In genomic region chr6:84227434-84228197, GRCh38 we compare ENCODE assay signal across 8 cellular contexts. TPM values are rescaled to one million over a fixed set of nuclear protein-coding genes. Genes with fewer than 3 reads are reported as not detected.
DNase-seq lines count a peak whose midpoint lies in the region; TF ChIP-seq lines count a peak whose summit lies in the region.

A gene with protein sequence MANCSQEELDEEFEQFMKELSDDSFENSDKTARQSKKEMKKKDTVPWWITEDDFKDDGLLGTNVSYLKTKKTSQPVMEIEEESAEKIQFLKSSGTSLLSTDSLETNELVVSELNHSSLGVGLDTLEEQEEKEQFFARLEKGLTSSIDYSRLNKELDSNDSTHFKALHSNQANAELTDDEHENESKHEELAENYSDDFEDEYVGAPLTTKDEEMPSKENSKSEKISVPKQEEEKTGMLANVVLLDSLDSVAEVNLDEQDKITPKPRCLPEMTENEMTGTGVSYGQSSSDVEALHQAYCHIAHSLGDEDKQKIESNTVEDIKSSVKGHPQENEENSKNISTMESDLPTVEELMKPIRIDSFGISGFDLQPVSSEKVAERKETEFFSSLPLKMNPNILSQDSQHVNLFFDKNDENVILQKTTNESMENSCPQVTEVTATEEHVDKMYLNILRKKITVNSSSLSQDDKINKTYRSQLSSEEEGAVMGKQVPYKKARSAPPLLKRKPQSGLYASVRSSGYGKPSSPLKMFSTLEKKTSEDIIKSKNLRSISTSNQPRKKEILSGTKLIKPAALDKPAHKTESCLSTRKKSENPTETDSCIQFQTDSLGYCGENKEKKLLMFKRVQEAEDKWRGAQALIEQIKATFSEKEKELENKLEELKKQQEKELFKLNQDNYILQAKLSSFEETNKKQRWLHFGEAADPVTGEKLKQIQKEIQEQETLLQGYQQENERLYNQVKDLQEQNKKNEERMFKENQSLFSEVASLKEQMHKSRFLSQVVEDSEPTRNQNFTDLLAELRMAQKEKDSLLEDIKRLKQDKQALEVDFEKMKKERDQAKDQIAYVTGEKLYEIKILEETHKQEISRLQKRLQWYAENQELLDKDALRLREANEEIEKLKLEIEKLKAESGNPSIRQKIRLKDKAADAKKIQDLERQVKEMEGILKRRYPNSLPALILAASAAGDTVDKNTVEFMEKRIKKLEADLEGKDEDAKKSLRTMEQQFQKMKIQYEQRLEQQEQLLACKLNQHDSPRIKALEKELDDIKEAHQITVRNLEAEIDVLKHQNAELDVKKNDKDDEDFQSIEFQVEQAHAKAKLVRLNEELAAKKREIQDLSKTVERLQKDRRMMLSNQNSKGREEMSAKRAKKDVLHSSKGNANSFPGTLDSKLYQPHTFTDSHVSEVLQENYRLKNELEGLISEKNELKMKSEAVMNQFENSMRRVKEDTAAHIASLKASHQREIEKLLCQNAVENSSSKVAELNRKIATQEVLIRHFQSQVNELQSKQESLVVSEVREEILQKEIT (N-terminal part only) (minus strand): TSS chr6:84227643. CDS start chr6:84226393, 1,250 bp downstream.

- intact Hi-C loops in head of caudate nucleus (cut with DNase I): loop anchor here (10.0 kb wide), 2 partner anchors 343 to 373 kb away; partner anchors contain the start of genes CYB5R4 and RIPPLY2

- H3K27me3 Mint-ChIP-seq in activated naive CD4-positive, alpha-beta T cell treated with anti-CD3 and anti-CD28 coated beads, Interleukin-2, amount 50 U/mL, for 24 hours: peaks cover 3% of the 10 kb centered on the region
- peaks cover 24% of the 10 kb centered on the region for H3K27me3 Mint-ChIP-seq in osteocyte (ENCODE audit: unreplicated experiment)

- peak within 1 kb of the TSS; percentile 82 for H3K27ac ChIP-seq in thymus (ENCODE audit: low read depth)

- H3K4me3 ChIP-seq in GM06990 (replicated peaks; ENCODE audit: low read depth, low read length): peak within 1 kb of the TSS; percentile 80
- peak within 1 kb of the TSS; percentile 80 for H3K4me3 ChIP-seq in HFF-Myc (replicated peaks; ENCODE audit: low read depth, low read length)
- H3K4me3 ChIP-seq in thymus (ENCODE audit: low read length): peak within 1 kb of the TSS; percentile 90

- no peaks in the 10 kb centered on the region for H3K36me3 Mint-ChIP-seq in activated naive CD4-positive, alpha-beta T cell treated with anti-CD3 and anti-CD28 coated beads, Interleukin-2, amount 50 U/mL, for 24 hours
- H3K36me3 Mint-ChIP-seq in osteocyte (ENCODE audit: unreplicated experiment): peaks cover 3% of the 10 kb centered on the region

- H3K4me3 Mint-ChIP-seq in activated naive CD4-positive, alpha-beta T cell treated with anti-CD3 and anti-CD28 coated beads, Interleukin-2, amount 50 U/mL, for 24 hours: peak within 1 kb of the TSS; percentile 100
- H3K4me3 Mint-ChIP-seq in osteocyte (ENCODE audit: unreplicated experiment): peak within 1 kb of the TSS; percentile 92

- under 1% methylated on average over 40 of the region's 40 CpGs for WGBS in thymus

- H3K36me3 ChIP-seq in GM06990 (ENCODE audit: control insufficient read depth, insufficient read depth, low read length) (no peaks in the 10 kb centered on the region), thymus (ENCODE audit: control insufficient read depth, insufficient read depth) (no peaks in the 10 kb centered on the region)

- H3K4me1 Mint-ChIP-seq in activated naive CD4-positive, alpha-beta T cell treated with anti-CD3 and anti-CD28 coated beads, Interleukin-2, amount 50 U/mL, for 24 hours: peaks cover 28% of the 10 kb centered on the region
- peaks cover 20% of the 10 kb centered on the region for H3K4me1 Mint-ChIP-seq in osteocyte (ENCODE audit: unreplicated experiment)

- peak within 1 kb of the TSS; percentile 96 for H3K27ac Mint-ChIP-seq in activated naive CD4-positive, alpha-beta T cell treated with anti-CD3 and anti-CD28 coated beads, Interleukin-2, amount 50 U/mL, for 24 hours
- H3K27ac Mint-ChIP-seq in osteocyte (ENCODE audit: unreplicated experiment): peak within 1 kb of the TSS; percentile 84

- in situ Hi-C loops in SK-MEL-5 (cut with HindIII; ENCODE audit: low pct_unique_long_range_greater_than_20kb, low sequenced_read_pairs): no loop called here

- DNase-seq in GM06990 (ENCODE audit: extremely low read depth, insufficient read length) (peak; percentile 86), HFF-Myc (ENCODE audit: extremely low read depth, low read depth) (peak; percentile 59), MV-4-11 (lab: John Stamatoyannopoulos, UW) (peak; percentile 82), SK-MEL-5 (ENCODE audit: low read depth, low spot score) (peak; percentile 85), head of caudate nucleus (peak; percentile 93 to 100 (median 98)), osteocyte (ENCODE audit: extremely low spot score, unreplicated experiment) (peak; percentile 93)

- peak; percentile 71 for TF ChIP-seq CTCF in GM06990 (IDR thresholded peaks at IDR 0.05; ENCODE audit: insufficient read depth, low read length, poor library complexity, severe bottlenecking)
- peak; percentile 63 for TF ChIP-seq CTCF in HFF-Myc (IDR thresholded peaks at IDR 0.05; ENCODE audit: low read depth, low read length, missing control alignments)
- peak; percentile 86 for TF ChIP-seq CTCF in osteocyte (IDR thresholded peaks at IDR 0.05)

- no peaks in the 10 kb centered on the region for H3K9me3 ChIP-seq in thymus (ENCODE audit: control insufficient read depth)

- H3K9me3 Mint-ChIP-seq in activated naive CD4-positive, alpha-beta T cell treated with anti-CD3 and anti-CD28 coated beads, Interleukin-2, amount 50 U/mL, for 24 hours: no peaks in the 10 kb centered on the region
- H3K9me3 Mint-ChIP-seq in osteocyte (ENCODE audit: unreplicated experiment): no peaks in the 10 kb centered on the region

- no peaks in the 10 kb centered on the region for H3K27me3 ChIP-seq in GM06990 (replicated peaks; ENCODE audit: control insufficient read depth, insufficient read depth, low read length)
- no peaks in the 10 kb centered on the region for H3K27me3 ChIP-seq in thymus (ENCODE audit: control insufficient read depth, insufficient read depth)

- peaks cover 5% of the 10 kb centered on the region for H3K4me1 ChIP-seq in thymus (ENCODE audit: control insufficient read depth, insufficient read depth, low read length)

RNA-seq across cellular contexts. Expression of the gene that starts here (rescaled TPM):
- total RNA-seq in SK-MEL-5 (2014; rRNA removed; shearing (Covaris generic)): 8.0 and 11.0 TPM in 2 replicates
- polyA plus RNA-seq in SK-MEL-5 (2015; cell fraction: cytosol; rRNA removed): 4.9 and 7.4 TPM in 2 replicates
- 27.1 and 39.0 TPM in 2 replicates for polyA plus RNA-seq in SK-MEL-5 (2015; cell fraction: nucleus; rRNA removed)
- total RNA-seq in osteocyte: 10.1 and 10.7 TPM in 2 replicates
- 15.7 TPM for polyA plus RNA-seq in thymus

Comparison
In these comparisons a context has a peak if more than half of its experiments do, and no peak if none do; other contexts are left out.
1. Peak in every context shown above with its lines: DNase-seq, H3K4me3 ChIP-seq and H3K27ac ChIP-seq.